Comparison of ENCODE assay signal across 31 cellular contexts in the genomic region with DNA sequence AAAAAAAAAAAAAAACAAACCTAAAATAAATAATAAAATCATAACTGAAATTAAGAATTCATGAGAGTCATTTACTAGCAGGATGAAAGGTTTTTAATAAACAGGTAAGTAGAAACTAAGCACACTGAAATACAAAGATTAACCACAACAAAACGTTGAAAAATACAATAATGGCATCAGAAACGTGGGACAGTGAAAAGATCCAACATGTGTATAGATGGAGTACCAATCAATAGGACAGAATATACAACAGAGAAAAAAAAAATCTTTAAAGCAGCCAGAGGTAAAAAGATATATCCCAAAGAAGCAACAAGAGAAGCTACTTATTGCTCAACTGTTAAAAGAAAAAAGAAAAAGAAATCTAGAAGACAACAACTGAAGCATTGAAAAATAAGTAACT.
"Had no signal": no experiment of that assay in that cellular context is flagged by ENCODE, and none has a peak within 500 bp of the region (broad histone marks: within the 10 kb centered on the region; RNA-seq: fewer than 3 reads in every experiment).

No MANE protein-coding gene starts in this region.

- H3K27ac Mint-ChIP-seq: activated CD8-positive, alpha-beta memory T cell treated with anti-CD3 and anti-CD28 coated beads, Interleukin-2, amount 10 ng/mL, durations not matched to agents 7 days and 5 days; activated naive CD4-positive, alpha-beta T cell treated with anti-CD3 and anti-CD28 coated beads, Interleukin-2, amount 10 ng/mL, durations not matched to agents 7 days and 5 days; activated T-cell treated with anti-CD3 and anti-CD28 coated beads, Interleukin-2, amount 50 U/mL, for 24 hours; activated T-helper 17 cell treated with anti-CD3 and anti-CD28 coated beads, Interleukin-2, amount 50 U/mL, for 72 hours; WTC11 had no signal

- H3K36me3 ChIP-seq: ascending aorta, MG63 had no signal

- H3K27me3 ChIP-seq: ascending aorta, body of pancreas, MG63, Peyer's patch, SJSA1 had no signal

- FAIRE-seq: bronchial epithelial cell had no signal

- H3K27ac ChIP-seq: ascending aorta, body of pancreas, Peyer's patch, SJSA1 had no signal

- H3K9me3 Mint-ChIP-seq: activated naive CD4-positive, alpha-beta T cell treated with anti-CD3 and anti-CD28 coated beads, Interleukin-2, amount 10 ng/mL, durations not matched to agents 7 days and 5 days had no signal

- H3K27me3 Mint-ChIP-seq: activated CD8-positive, alpha-beta memory T cell treated with anti-CD3 and anti-CD28 coated beads, Interleukin-2, amount 10 ng/mL, durations not matched to agents 7 days and 5 days; activated naive CD4-positive, alpha-beta T cell treated with anti-CD3 and anti-CD28 coated beads, Interleukin-2, amount 10 ng/mL, durations not matched to agents 7 days and 5 days; activated T-cell treated with anti-CD3 and anti-CD28 coated beads, Interleukin-2, amount 50 U/mL, for 24 hours; activated T-helper 17 cell treated with anti-CD3 and anti-CD28 coated beads, Interleukin-2, amount 50 U/mL, for 72 hours had no signal

- H3K9me3 ChIP-seq: ascending aorta, body of pancreas, MG63, Peyer's patch, SJSA1 had no signal

- H3K4me1 Mint-ChIP-seq: activated naive CD4-positive, alpha-beta T cell treated with anti-CD3 and anti-CD28 coated beads, Interleukin-2, amount 10 ng/mL, durations not matched to agents 7 days and 5 days had no signal

- H3K4me3 ChIP-seq: ascending aorta, body of pancreas, MG63, Peyer's patch, SJSA1 had no signal

- DNase-seq: activated CD4-positive, alpha-beta T cell treated with anti-CD3 and anti-CD28 coated beads for 48 hours; activated CD4-positive, alpha-beta T cell treated with anti-CD3 and anti-CD28 coated beads, Interleukin-2, amount 50 U/mL, for 48 hours; activated CD4-positive, CD25-positive, alpha-beta regulatory T cell treated with anti-CD3 and anti-CD28 coated beads, Interleukin-2, amount 50 U/mL, for 72 hours; activated CD8-positive, alpha-beta memory T cell treated with anti-CD3 and anti-CD28 coated beads, Interleukin-2, amount 10 ng/mL, durations not matched to agents 7 days and 5 days; activated gamma-delta T cell; activated naive CD4-positive, alpha-beta T cell treated with anti-CD3 and anti-CD28 coated beads, Interleukin-2, amount 10 ng/mL, durations not matched to agents 7 days and 5 days; activated T-cell treated with anti-CD3 and anti-CD28 coated beads, Interleukin-2, amount 50 U/mL, for 24 hours; amniotic stem cell; body of pancreas; central memory CD4-positive, alpha-beta T cell; IMR-90; MG63; MV-4-11; NCI-H1092 treated with DMSO at 0.1 percent for 48 hours; NCI-H1417 treated with DMSO at 0.1 percent for 48 hours; NCI-H1694; NCI-H2029 treated with DMSO at 0.1 percent for 48 hours; NCI-H345; NCI-H510A; NCI-H69; NK-92 treated with Interleukin-12 subunit alpha and Interleukin-12 subunit beta, amount 100 ng/mL, for 24 hours; OCI-M1; Peyer's patch; SHP77; SW 1271 had no signal

- ATAC-seq: activated CD8-positive, alpha-beta memory T cell treated with anti-CD3 and anti-CD28 coated beads, Interleukin-2, amount 10 ng/mL, durations not matched to agents 7 days and 5 days; activated T-helper 17 cell treated with anti-CD3 and anti-CD28 coated beads, Interleukin-2, amount 50 U/mL, for 72 hours; body of pancreas; SK-N-SH treated with all-trans-retinoic acid at 6 μM for 48 hours; WTC11 had no signal

- H3K4me3 Mint-ChIP-seq: activated CD8-positive, alpha-beta memory T cell treated with anti-CD3 and anti-CD28 coated beads, Interleukin-2, amount 10 ng/mL, durations not matched to agents 7 days and 5 days; activated naive CD4-positive, alpha-beta T cell treated with anti-CD3 and anti-CD28 coated beads, Interleukin-2, amount 10 ng/mL, durations not matched to agents 7 days and 5 days; activated T-cell treated with anti-CD3 and anti-CD28 coated beads, Interleukin-2, amount 50 U/mL, for 24 hours; activated T-helper 17 cell treated with anti-CD3 and anti-CD28 coated beads, Interleukin-2, amount 50 U/mL, for 72 hours; WTC11 had no signal

- H3K4me1 ChIP-seq: ascending aorta, body of pancreas, Peyer's patch, SJSA1 had no signal
